Comparison of ENCODE assay signal across 21 cellular contexts in genomic region chr7:156080046-156080445, GRCh38.
DNase-seq lines count a peak whose midpoint lies in the region; TF ChIP-seq lines count a peak whose summit lies in the region.
"Had no signal": no experiment of that assay in that cellular context is flagged by ENCODE, and none has a peak within 500 bp of the region (broad histone marks: within the 10 kb centered on the region; RNA-seq: fewer than 3 reads in every experiment).

No MANE protein-coding gene starts in this region.

- H3K18ac ChIP-seq in neuronal stem cell (ENCODE audit: low read length) = no peak overlapping the region

- no peaks in the 10 kb centered on the region for H3K79me1 ChIP-seq in neuronal stem cell (ENCODE audit: low read depth, low read length)

- H2AK5ac ChIP-seq in neuronal stem cell (ENCODE audit: low read depth, low read length) = peak overlapping the region; percentile 70

- H2BK120ac ChIP-seq in neuronal stem cell (ENCODE audit: low read depth, low read length) = no peak overlapping the region

- intact Hi-C loops in spleen (cut with DNase I; ENCODE audit: low total_unique reads) = no loop called here
- intact Hi-C loops in MCF 10A (cut with micrococcal nuclease) = no loop called here
- intact Hi-C loops in breast epithelium (cut with DNase I; ENCODE audit: low total_unique reads) = no loop called here

- no peak overlapping the region for H3K4me3 ChIP-seq in BLaER1 treated with 17β-estradiol and CSF1 and Interleukin-3, amounts not matched to agents 10 nM and 100 nM
- no peak overlapping the region for H3K4me3 ChIP-seq in neuronal stem cell (ENCODE audit: low read length in 2 of 2)
- no peak overlapping the region for H3K4me3 ChIP-seq in spleen
- no peak overlapping the region for H3K4me3 ChIP-seq in breast epithelium
- H3K4me3 ChIP-seq: A549, GM23248 had no signal

- DNase-seq in neuronal stem cell (ENCODE audit: low spot score) (no peak), spleen (peak; percentile 44), MCF 10A (ENCODE audit: unreplicated experiment) (no peak), OCI-M2 (lab: John Stamatoyannopoulos, UW; ENCODE audit: unreplicated experiment) (no peak), breast epithelium (ENCODE audit: low spot score in 2 of 2) (no peak), medulla oblongata (ENCODE audit: extremely low spot score) (no peak)
- DNase-seq: 8988T; ACHN; AML-193; BE2C; Caco-2; CD4-positive, CD25-positive, alpha-beta regulatory T cell; CD8-positive, alpha-beta T cell; DMS153; DND-41; GM23248; H7; HCEC 1CT had no signal

- no peaks in the 10 kb centered on the region for H3K9me3 Mint-ChIP-seq in MCF 10A (ENCODE audit: unreplicated experiment)
- H3K9me3 Mint-ChIP-seq: CD8-positive, alpha-beta T cell had no signal

- no peak overlapping the region for H4K91ac ChIP-seq in neuronal stem cell (ENCODE audit: low read depth, low read length, poor library complexity)

- no TSS peak for BruUV-seq in MCF 10A (replicated peaks; lab: Mats Ljungman, UMichigan)

- no peaks in the 10 kb centered on the region for H3K36me3 Mint-ChIP-seq in MCF 10A (ENCODE audit: insufficient read depth, unreplicated experiment)
- H3K36me3 Mint-ChIP-seq: CD4-positive, CD25-positive, alpha-beta regulatory T cell; CD8-positive, alpha-beta T cell had no signal

- no peak overlapping the region for H2BK12ac ChIP-seq in neuronal stem cell (ENCODE audit: low read length)

- TF ChIP-seq CTCF in spleen (IDR thresholded peaks at IDR 0.05 in 8 of 11, conservative IDR thresholded peaks at IDR 0.05 in 3 of 11) (no peak), MCF 10A (IDR thresholded peaks at IDR 0.05; ENCODE audit: unreplicated experiment) (no peak), breast epithelium (IDR thresholded peaks at IDR 0.05) (no peak)

- no peak overlapping the region for H3K4ac ChIP-seq in neuronal stem cell (ENCODE audit: low read length)

- no peak overlapping the region for H3K9ac ChIP-seq in BLaER1 treated with 17β-estradiol and CSF1 and Interleukin-3, amounts not matched to agents 10 nM and 100 nM
- H3K9ac ChIP-seq in neuronal stem cell (ENCODE audit: low read depth, low read length, poor library complexity) = no peak overlapping the region
- H3K9ac ChIP-seq: GM23248 had no signal

- no peak overlapping the region for H3K23ac ChIP-seq in neuronal stem cell (ENCODE audit: low read depth, low read length, poor library complexity)

- peaks cover 0 to 4% (median 0%) of the 10 kb centered on the region in 11 experiments; a peak in 1 of 22 replicates for H3K27me3 ChIP-seq in BLaER1 treated with 17β-estradiol and CSF1 and Interleukin-3, amounts not matched to agents 10 nM and 100 nM
- H3K27me3 ChIP-seq in neuronal stem cell (ENCODE audit: control insufficient read depth in 3 of 3, insufficient read depth in 3 of 3, low read depth in 1 of 3, low read length in 3 of 3) (peaks cover 0 to 10% (median 0%) of the 10 kb centered on the region in 3 experiments), spleen (replicated peaks in 1 of 7) (peaks cover 0 to 5% (median 0%) of the 10 kb centered on the region in 7 donors), breast epithelium (no peaks in the 10 kb centered on the region)

- H4K8ac ChIP-seq in neuronal stem cell (ENCODE audit: low read depth, low read length) = no peak overlapping the region

- no peaks in the 10 kb centered on the region for H3K9me3 ChIP-seq in BLaER1 treated with 17β-estradiol and CSF1 and Interleukin-3, amounts not matched to agents 10 nM and 100 nM (replicated peaks in 1 of 11)
- no peaks in the 10 kb centered on the region for H3K9me3 ChIP-seq in neuronal stem cell (replicated peaks in 1 of 2; ENCODE audit: control insufficient read depth in 2 of 2, insufficient read depth in 1 of 2, low read depth in 1 of 2, low read length in 2 of 2)
- no peaks in the 10 kb centered on the region for H3K9me3 ChIP-seq in spleen
- H3K9me3 ChIP-seq in breast epithelium = no peaks in the 10 kb centered on the region
- H3K9me3 ChIP-seq: A549, BE2C, Caco-2 had no signal

- no peaks in the 10 kb centered on the region for H3K36me3 ChIP-seq in BLaER1 treated with 17β-estradiol and CSF1 and Interleukin-3, amounts not matched to agents 10 nM and 100 nM
- no peaks in the 10 kb centered on the region for H3K36me3 ChIP-seq in neuronal stem cell (replicated peaks in 1 of 2; ENCODE audit: control insufficient read depth in 2 of 2, insufficient read depth in 2 of 2, low read length in 2 of 2)
- no peaks in the 10 kb centered on the region for H3K36me3 ChIP-seq in spleen
- H3K36me3 ChIP-seq in breast epithelium = no peaks in the 10 kb centered on the region
- H3K36me3 ChIP-seq: BE2C had no signal

- H2AFZ ChIP-seq in neuronal stem cell (ENCODE audit: low read length) = no peak overlapping the region
- H2AFZ ChIP-seq: GM23248 had no signal

- CTCF ChIA-PET in MCF 10A (lab: Yijun Ruan, JAX) = no interaction called here

- H3K27ac Mint-ChIP-seq in MCF 10A (ENCODE audit: low read depth, unreplicated experiment) = no peak overlapping the region
- H3K27ac Mint-ChIP-seq: CD4-positive, CD25-positive, alpha-beta regulatory T cell; CD8-positive, alpha-beta T cell had no signal

- no peak for TF ChIP-seq POLR2A in spleen (IDR thresholded peaks at IDR 0.05)
- TF ChIP-seq POLR2A in breast epithelium (IDR thresholded peaks at IDR 0.05) = no peak

- H3K4me1 Mint-ChIP-seq in MCF 10A (ENCODE audit: insufficient read depth, unreplicated experiment) = no peaks in the 10 kb centered on the region
- H3K4me1 Mint-ChIP-seq: CD4-positive, CD25-positive, alpha-beta regulatory T cell had no signal

- no peak overlapping the region for H3K14ac ChIP-seq in neuronal stem cell (ENCODE audit: low read length)

- H3K27me3 Mint-ChIP-seq in MCF 10A (ENCODE audit: insufficient read depth, unreplicated experiment) = no peaks in the 10 kb centered on the region
- H3K27me3 Mint-ChIP-seq: CD4-positive, CD25-positive, alpha-beta regulatory T cell had no signal

- no peak overlapping the region for H3K27ac ChIP-seq in BLaER1 treated with 17β-estradiol and CSF1 and Interleukin-3, amounts not matched to agents 10 nM and 100 nM
- H3K27ac ChIP-seq in neuronal stem cell (replicated peaks; ENCODE audit: low read length) = no peak overlapping the region
- H3K27ac ChIP-seq in spleen = no peak overlapping the region
- no peak overlapping the region for H3K27ac ChIP-seq in breast epithelium
- H3K27ac ChIP-seq: A549, C4-2B, GM23248 had no signal

- no peak overlapping the region for H2BK15ac ChIP-seq in neuronal stem cell (ENCODE audit: low read length)

- no peak overlapping the region for H2BK5ac ChIP-seq in neuronal stem cell (ENCODE audit: low read length)

- peaks cover 0 to 14% (median 10%) of the 10 kb centered on the region in 10 experiments; a peak in 11 of 20 replicates for H3K4me1 ChIP-seq in BLaER1 treated with 17β-estradiol and CSF1 and Interleukin-3, amounts not matched to agents 10 nM and 100 nM
- H3K4me1 ChIP-seq in neuronal stem cell (ENCODE audit: control insufficient read depth in 2 of 2, insufficient read depth in 1 of 2, low read depth in 1 of 2, low read length in 2 of 2) (no peaks in the 10 kb centered on the region), spleen (no peaks in the 10 kb centered on the region), breast epithelium (no peaks in the 10 kb centered on the region)
- H3K4me1 ChIP-seq: A549, BE2C, Caco-2 had no signal

- no peak overlapping the region for H3K4me3 Mint-ChIP-seq in MCF 10A (ENCODE audit: unreplicated experiment)
- H3K4me3 Mint-ChIP-seq: CD4-positive, CD25-positive, alpha-beta regulatory T cell; CD8-positive, alpha-beta T cell had no signal

- peak overlapping the region in 6 of 11 experiments; percentile 28 to 44 (median 36); a peak in 8 of 22 replicates for H3K4me2 ChIP-seq in BLaER1 treated with 17β-estradiol and CSF1 and Interleukin-3, amounts not matched to agents 10 nM and 100 nM
- H3K4me2 ChIP-seq in neuronal stem cell (ENCODE audit: insufficient read depth, low read length, poor library complexity, severe bottlenecking) = no peak overlapping the region
- H3K4me2 ChIP-seq: A549 had no signal

- no CpG with 5 or more reads among the region's 11 CpGs for WGBS in neuronal stem cell (ENCODE audit: extremely low coverage in 2 of 2, insufficient read length in 2 of 2, insufficient replicate concordance in 1 of 2), 2 donors
- 77 to 93% (median 80%) methylated on average over 7 to 11 of the region's 11 CpGs for WGBS in spleen, 5 donors

- no peaks in the 10 kb centered on the region for H4K20me1 ChIP-seq in BLaER1 treated with 17β-estradiol and CSF1 and Interleukin-3, amounts not matched to agents 10 nM and 100 nM

- POLR2A ChIA-PET in MCF 10A (lab: Yijun Ruan, JAX) = no interaction called here
